In genomic region chr3:196563721-196564225, GRCh38 we compare ENCODE assay signal across 11 cellular contexts. TPM values are rescaled to one million over a fixed set of nuclear protein-coding genes. Genes with fewer than 3 reads are reported as not detected.
DNase-seq lines count a peak whose midpoint lies in the region; ATAC-seq and TF ChIP-seq lines count a peak whose summit lies in the region.
"Had no signal": no experiment of that assay in that cellular context is flagged by ENCODE, and none has a peak within 500 bp of the region (broad histone marks: within the 10 kb centered on the region; RNA-seq: fewer than 3 reads in every experiment).

No MANE protein-coding gene starts in this region.

- H3K9me2 ChIP-seq in MM.1S (replicated peaks; ENCODE audit: insufficient read depth, low read length), result no peaks in the 10 kb centered on the region

- peaks cover 56% of the 10 kb centered on the region for H3K4me1 Mint-ChIP-seq in activated CD4-positive, alpha-beta T cell treated with anti-CD3 and anti-CD28 coated beads, Interleukin-2, amount 10 ng/mL, durations not matched to agents 7 days and 5 days
- H3K4me1 Mint-ChIP-seq in endodermal cell, result no peaks in the 10 kb centered on the region

- peaks cover 16% of the 10 kb centered on the region for H3F3A ChIP-seq in MM.1S (ENCODE audit: insufficient read depth, low read length)

- TF ChIP-seq CTCF in A673 (conservative IDR thresholded peaks at IDR 0.05; ENCODE audit: low read depth, low read length) (no peak), MM.1S (IDR thresholded peaks at IDR 0.05; ENCODE audit: low read length) (no peak), endodermal cell (conservative IDR thresholded peaks at IDR 0.05) (peak; percentile 23), ascending aorta (IDR thresholded peaks at IDR 0.05) (no peak)

- DNase-seq in A673 (ENCODE audit: low spot score) (peak; percentile 59), MM.1S (peak; percentile 72), endodermal cell (no peak), foreskin melanocyte (no peak), OCI-M1 (lab: John Stamatoyannopoulos, UW) (no peak), ascending aorta (ENCODE audit: low spot score in 2 of 2) (no peak)
- peak; percentile 40 for DNase-seq in activated CD4-positive, alpha-beta T cell treated with anti-CD3 and anti-CD28 coated beads, Interleukin-2, amount 10 ng/mL, durations not matched to agents 7 days and 5 days
- DNase-seq: adrenal gland, gastrocnemius medialis had no signal

- no peaks in the 10 kb centered on the region for H4K20me1 ChIP-seq in MM.1S (ENCODE audit: insufficient read depth, low read length)

- H3K4me3 Mint-ChIP-seq in activated CD4-positive, alpha-beta T cell treated with anti-CD3 and anti-CD28 coated beads, Interleukin-2, amount 10 ng/mL, durations not matched to agents 7 days and 5 days, result peak overlapping the region; percentile 54
- no peak overlapping the region for H3K4me3 Mint-ChIP-seq in endodermal cell
- H3K4me3 Mint-ChIP-seq: CD14-positive monocyte had no signal

- POLR2A ChIA-PET in A673 (lab: Charles Lee; ENCODE audit: low non-redundant PET), result no interaction called here
- POLR2A ChIA-PET in activated CD4-positive, alpha-beta T cell treated with anti-CD3 and anti-CD28 coated beads, Interleukin-2, amount 10 ng/mL, durations not matched to agents 7 days and 5 days (lab: Charles Lee), result no interaction called here

- CTCF ChIA-PET in A673 (lab: Charles Lee), result no interaction called here
- CTCF ChIA-PET in activated CD4-positive, alpha-beta T cell treated with anti-CD3 and anti-CD28 coated beads, Interleukin-2, amount 10 ng/mL, durations not matched to agents 7 days and 5 days (lab: Charles Lee), result no interaction called here

- 95 to 98% methylated on average over 9 of the region's 9 CpGs for WGBS in endodermal cell (ENCODE audit: insufficient coverage in 1 of 2, insufficient read length in 1 of 2), 2 experiments

- H2AFZ ChIP-seq in MM.1S (ENCODE audit: low read length), result no peak overlapping the region

- H3K4me1 ChIP-seq in A673 (ENCODE audit: insufficient read depth, low read length, poor library complexity, severe bottlenecking), result peaks cover 23% of the 10 kb centered on the region
- H3K4me1 ChIP-seq in MM.1S (ENCODE audit: low read length), result peaks cover 19% of the 10 kb centered on the region
- no peaks in the 10 kb centered on the region for H3K4me1 ChIP-seq in endodermal cell (ENCODE audit: control insufficient read depth, insufficient read depth, low read length)
- H3K4me1 ChIP-seq in ascending aorta, result peaks cover 0 to 5% of the 10 kb centered on the region in 2 donors

- H3K27me3 ChIP-seq in A673 (replicated peaks; ENCODE audit: insufficient read depth, low read depth, low read length, poor library complexity), result no peaks in the 10 kb centered on the region
- no peaks in the 10 kb centered on the region for H3K27me3 ChIP-seq in MM.1S (replicated peaks; ENCODE audit: insufficient read depth, low read length)
- no peaks in the 10 kb centered on the region for H3K27me3 ChIP-seq in endodermal cell (ENCODE audit: control insufficient read depth, insufficient read depth, low read length, poor library complexity, severe bottlenecking)
- no peaks in the 10 kb centered on the region for H3K27me3 ChIP-seq in ascending aorta
- H3K27me3 ChIP-seq: adrenal gland, gastrocnemius medialis had no signal

- H3K9me3 ChIP-seq in A673 (ENCODE audit: low read depth, low read length, poor library complexity, severe bottlenecking) (no peaks in the 10 kb centered on the region), MM.1S (replicated peaks; ENCODE audit: insufficient read depth, low read length) (no peaks in the 10 kb centered on the region), endodermal cell (ENCODE audit: control insufficient read depth, low read length) (no peaks in the 10 kb centered on the region), ascending aorta (no peaks in the 10 kb centered on the region)
- H3K9me3 ChIP-seq: adrenal gland, gastrocnemius medialis had no signal

- intact Hi-C loops in A673 (cut with micrococcal nuclease; ENCODE audit: unreplicated experiment) (no loop called here), ascending aorta (cut with DNase I) (no loop called here)

- BruUV-seq in A673 (replicated peaks; lab: Mats Ljungman, UMichigan), result no TSS peak

- H3K9ac ChIP-seq in MM.1S (ENCODE audit: low read length) (peak overlapping the region; percentile 21; the same call in 1 of the 2 replicates), endodermal cell (ENCODE audit: extremely low read depth, low read length, poor library complexity, severe bottlenecking) (no peak overlapping the region)

- H3K4me2 ChIP-seq in MM.1S (ENCODE audit: low read depth, low read length), result peak overlapping the region; percentile 51

- peak overlapping the region; percentile 54 for H3K27ac ChIP-seq in A673 (ENCODE audit: low read depth, low read length, poor library complexity, severe bottlenecking)
- peak overlapping the region; percentile 52; the same call in 1 of the 2 replicates for H3K27ac ChIP-seq in MM.1S (ENCODE audit: low read length)
- H3K27ac ChIP-seq in endodermal cell (ENCODE audit: low read depth, low read length), result no peak overlapping the region
- no peak overlapping the region for H3K27ac ChIP-seq in ascending aorta
- H3K27ac ChIP-seq: adrenal gland, gastrocnemius medialis had no signal

- H3K36me3 Mint-ChIP-seq in activated CD4-positive, alpha-beta T cell treated with anti-CD3 and anti-CD28 coated beads, Interleukin-2, amount 10 ng/mL, durations not matched to agents 7 days and 5 days (ENCODE audit: low read depth), result peaks cover 30% of the 10 kb centered on the region
- peaks cover 17% of the 10 kb centered on the region for H3K36me3 Mint-ChIP-seq in endodermal cell (ENCODE audit: low read depth)

- no peaks in the 10 kb centered on the region for H3K27me3 Mint-ChIP-seq in activated CD4-positive, alpha-beta T cell treated with anti-CD3 and anti-CD28 coated beads, Interleukin-2, amount 10 ng/mL, durations not matched to agents 7 days and 5 days
- H3K27me3 Mint-ChIP-seq in endodermal cell (ENCODE audit: insufficient read depth), result no peaks in the 10 kb centered on the region

- H3K4me3 ChIP-seq in A673 (ENCODE audit: low read depth, low read length, poor library complexity, severe bottlenecking) (no peak overlapping the region), MM.1S (ENCODE audit: low read length) (peak overlapping the region; percentile 1), endodermal cell (ENCODE audit: low read length) (no peak overlapping the region), ascending aorta (no peak overlapping the region)
- H3K4me3 ChIP-seq: adrenal gland, gastrocnemius medialis had no signal

- H3K9me3 Mint-ChIP-seq in activated CD4-positive, alpha-beta T cell treated with anti-CD3 and anti-CD28 coated beads, Interleukin-2, amount 10 ng/mL, durations not matched to agents 7 days and 5 days, result no peaks in the 10 kb centered on the region
- H3K9me3 Mint-ChIP-seq in endodermal cell, result no peaks in the 10 kb centered on the region
- H3K9me3 Mint-ChIP-seq: CD14-positive monocyte had no signal

- H3K79me2 ChIP-seq in MM.1S (ENCODE audit: low read length), result peaks cover 47% of the 10 kb centered on the region

- H3K36me3 ChIP-seq in A673 (ENCODE audit: insufficient read depth, low read length, poor library complexity, severe bottlenecking), result peaks cover 9% of the 10 kb centered on the region
- H3K36me3 ChIP-seq in MM.1S (replicated peaks; ENCODE audit: insufficient read depth, low read length), result no peaks in the 10 kb centered on the region
- peaks cover 11% of the 10 kb centered on the region for H3K36me3 ChIP-seq in endodermal cell (ENCODE audit: control insufficient read depth, insufficient read depth, low read length)
- peaks cover 8 to 11% of the 10 kb centered on the region in 2 donors for H3K36me3 ChIP-seq in ascending aorta
- H3K36me3 ChIP-seq: adrenal gland had no signal

- peak overlapping the region; percentile 93 for H3K27ac Mint-ChIP-seq in activated CD4-positive, alpha-beta T cell treated with anti-CD3 and anti-CD28 coated beads, Interleukin-2, amount 10 ng/mL, durations not matched to agents 7 days and 5 days
- H3K27ac Mint-ChIP-seq in endodermal cell, result no peak overlapping the region

- ATAC-seq in GM18907 (IDR thresholded peaks at IDR 0.05; ENCODE audit: unreplicated experiment), result no peak
- ATAC-seq: gastrocnemius medialis had no signal

RNA-seq across cellular contexts. Expression of gene WDR53, which starts 4.6 kb away (rescaled TPM):
- 17.8 and 23.1 TPM in 2 replicates for total RNA-seq in A673 (2021)
- total RNA-seq in activated CD4-positive, alpha-beta T cell treated with anti-CD3 and anti-CD28 coated beads, Interleukin-2, amount 10 ng/mL, durations not matched to agents 7 days and 5 days, result 10 to 100 TPM; 19.5 to 24.8 TPM
- 10 to 100 TPM; 15.1 to 23.0 TPM for total RNA-seq in endodermal cell
- polyA plus RNA-seq in endodermal cell (2013, experiment 1 of 2), result 13.1 TPM
- polyA plus RNA-seq in endodermal cell (2013, experiment 2 of 2), result 10.7 TPM
- total RNA-seq in ascending aorta, result 0.21 TPM

RNA-seq across cellular contexts. Expression of gene FBXO45, which starts 4.7 kb away (rescaled TPM):
- 20.9 and 23.0 TPM in 2 replicates for total RNA-seq in A673 (2021)
- total RNA-seq in activated CD4-positive, alpha-beta T cell treated with anti-CD3 and anti-CD28 coated beads, Interleukin-2, amount 10 ng/mL, durations not matched to agents 7 days and 5 days, result 10 to 100 TPM; 14.9 to 15.0 TPM
- total RNA-seq in endodermal cell, result 10 to 100 TPM; 15.9 to 16.4 TPM
- 14.4 TPM for polyA plus RNA-seq in endodermal cell (2013, experiment 1 of 2)
- 14.7 TPM for polyA plus RNA-seq in endodermal cell (2013, experiment 2 of 2)
- 0.64 TPM for total RNA-seq in ascending aorta

RNA-seq across cellular contexts. Expression of gene SMCO1, which starts 48.6 kb away (rescaled TPM):
- total RNA-seq in A673 (2021), result not detected in 2 replicates
- not detected for total RNA-seq in activated CD4-positive, alpha-beta T cell treated with anti-CD3 and anti-CD28 coated beads, Interleukin-2, amount 10 ng/mL, durations not matched to agents 7 days and 5 days
- total RNA-seq in endodermal cell, result not detected
- polyA plus RNA-seq in endodermal cell (2013, experiment 1 of 2), result not detected
- polyA plus RNA-seq in endodermal cell (2013, experiment 2 of 2), result not detected
- total RNA-seq in ascending aorta, result not detected
- total RNA-seq: adrenal gland had no signal
- polyA plus RNA-seq: CD14-positive monocyte had no signal

Comparison
In these comparisons a context has a peak if more than half of its experiments do, and no peak if none do; other contexts are left out.
1. DNase-seq: peak in A673 (single experiment), MM.1S (single experiment) and activated CD4-positive, alpha-beta T cell treated with anti-CD3 and anti-CD28 coated beads, Interleukin-2, amount 10 ng/mL, durations not matched to agents 7 days and 5 days (single experiment); none in endodermal cell (single experiment), foreskin melanocyte (single experiment), OCI-M1 (single experiment) and ascending aorta (0 of 2).
2. H3K27ac ChIP-seq: peak in A673 (single experiment) and MM.1S (single experiment); none in endodermal cell (single experiment) and ascending aorta (0 of 2).
3. RNA of gene WDR53, which starts 4.6 kb away (total RNA-seq): 19.5 to 24.8 TPM in activated CD4-positive, alpha-beta T cell treated with anti-CD3 and anti-CD28 coated beads, Interleukin-2, amount 10 ng/mL, durations not matched to agents 7 days and 5 days, 17.8 to 23.1 TPM in A673 and 15.1 to 23.0 TPM in endodermal cell; 0.21 TPM in ascending aorta (single experiment); every median in the first group is over 10 times any median in the second.